12 cellular contexts compared by ENCODE assay signal in the genomic region with DNA sequence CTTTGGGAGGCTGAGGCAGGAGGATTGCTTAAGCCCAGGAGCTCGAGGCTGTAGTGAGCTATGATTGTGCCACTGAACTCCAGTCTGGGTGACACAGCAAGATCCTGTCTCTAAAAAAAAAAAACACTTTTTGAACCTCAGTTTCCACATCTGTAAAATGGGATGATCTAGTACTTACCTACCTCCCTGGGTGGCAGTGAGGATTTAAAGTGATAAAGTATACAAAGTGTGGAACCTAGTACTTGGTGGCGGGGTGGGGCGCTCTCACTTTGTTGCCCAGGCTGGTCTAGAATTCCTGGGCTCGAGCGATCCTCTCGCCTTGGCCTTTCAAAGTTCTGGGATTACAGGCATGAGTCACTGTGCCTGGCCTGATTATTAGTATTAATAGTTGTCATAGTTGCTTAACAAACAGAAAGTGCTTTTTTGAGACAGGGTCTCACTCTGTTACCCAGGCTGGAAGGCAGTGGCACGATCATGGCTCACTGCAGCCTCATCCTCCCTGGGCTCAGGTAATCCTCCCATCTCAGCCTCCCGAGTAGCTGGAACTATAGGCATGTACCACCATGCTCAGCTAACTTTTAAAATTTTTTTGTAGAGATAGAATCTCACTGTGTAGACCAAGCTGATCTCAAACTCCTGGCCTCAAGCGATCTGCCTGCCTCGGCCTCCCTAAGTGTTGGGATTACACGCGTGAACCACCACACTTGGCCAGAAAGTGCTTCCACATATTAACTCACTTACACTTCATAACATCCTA. TPM values are rescaled to one million over a fixed set of nuclear protein-coding genes. Genes with fewer than 3 reads are reported as not detected.
DNase-seq lines count a peak whose midpoint lies in the region; TF ChIP-seq lines count a peak whose summit lies in the region.
"Had no signal": no experiment of that assay in that cellular context is flagged by ENCODE, and none has a peak within 500 bp of the region (broad histone marks: within the 10 kb centered on the region; RNA-seq: fewer than 3 reads in every experiment).

No MANE protein-coding gene starts in this region.

- H3K27ac ChIP-seq in ascending aorta, result peak overlapping the region; percentile 37 to 50
- peak overlapping the region; percentile 58 for H3K27ac ChIP-seq in muscle layer of duodenum (ENCODE audit: low read length)
- H3K27ac ChIP-seq in testis, result peak overlapping the region; percentile 61 to 90

- H3K27ac Mint-ChIP-seq in activated CD4-positive, alpha-beta T cell treated with anti-CD3 and anti-CD28 coated beads, Interleukin-2, amount 10 ng/mL, durations not matched to agents 24 days and 14 days, result no peak overlapping the region
- H3K27ac Mint-ChIP-seq: activated naive CD8-positive, alpha-beta T cell; effector memory CD8-positive, alpha-beta T cell had no signal

- no peak overlapping the region for H3K4me3 ChIP-seq in ascending aorta
- no peak overlapping the region for H3K4me3 ChIP-seq in muscle layer of duodenum (ENCODE audit: low read depth in 1 of 2, low read length in 2 of 2)
- no peak overlapping the region for H3K4me3 ChIP-seq in testis

- intact Hi-C loops in ascending aorta (cut with DNase I), result no loop called here
- intact Hi-C loops in testis (cut with DNase I; ENCODE audit: low total_unique reads), result no loop called here
- intact Hi-C loops in activated CD4-positive, alpha-beta T cell treated with anti-CD3 and anti-CD28 coated beads, Interleukin-2, amount 10 ng/mL, durations not matched to agents 24 days and 14 days (cut with micrococcal nuclease), result no loop called here

- H3K36me3 Mint-ChIP-seq in activated CD4-positive, alpha-beta T cell treated with anti-CD3 and anti-CD28 coated beads, Interleukin-2, amount 10 ng/mL, durations not matched to agents 24 days and 14 days (ENCODE audit: low read depth), result no peaks in the 10 kb centered on the region
- H3K36me3 Mint-ChIP-seq: activated naive CD8-positive, alpha-beta T cell had no signal

- H3K27me3 Mint-ChIP-seq in activated CD4-positive, alpha-beta T cell treated with anti-CD3 and anti-CD28 coated beads, Interleukin-2, amount 10 ng/mL, durations not matched to agents 24 days and 14 days, result peaks cover 21% of the 10 kb centered on the region

- H3K27me3 ChIP-seq in ascending aorta (no peaks in the 10 kb centered on the region), muscle layer of duodenum (ENCODE audit: low read depth, low read length) (no peaks in the 10 kb centered on the region), testis (no peaks in the 10 kb centered on the region)

- no peak for TF ChIP-seq POLR2A in testis (IDR thresholded peaks at IDR 0.05)

- H3K36me3 ChIP-seq in ascending aorta (no peaks in the 10 kb centered on the region), muscle layer of duodenum (ENCODE audit: control insufficient read depth in 1 of 2, insufficient read depth in 2 of 2, low read length in 2 of 2) (no peaks in the 10 kb centered on the region), testis (ENCODE audit: low read depth, missing control alignments) (no peaks in the 10 kb centered on the region)

- TF ChIP-seq CTCF in ascending aorta (IDR thresholded peaks at IDR 0.05) (no peak), testis (IDR thresholded peaks at IDR 0.05) (no peak)

- H3K4me1 ChIP-seq in ascending aorta (peaks cover under 1 to 10% of the 10 kb centered on the region in 2 donors), muscle layer of duodenum (ENCODE audit: control insufficient read depth in 1 of 2, insufficient read depth in 2 of 2, low read length in 2 of 2) (peaks cover 5 to 19% of the 10 kb centered on the region in 2 donors), testis (peaks cover 45% of the 10 kb centered on the region)

- DNase-seq in ascending aorta (ENCODE audit: low spot score in 2 of 2), result no peak
- peak; percentile 36 for DNase-seq in fibroblast of gingiva (ENCODE audit: low read depth)
- no peak for DNase-seq in testis
- DNase-seq in hepatic stellate cell (ENCODE audit: low spot score), result no peak
- DNase-seq in activated gamma-delta T cell (lab: John Stamatoyannopoulos, UW), result no peak
- DNase-seq in activated CD4-positive, alpha-beta T cell treated with anti-CD3 and anti-CD28 coated beads, Interleukin-2, amount 10 ng/mL, durations not matched to agents 24 days and 14 days, result no peak
- no peak for DNase-seq in NCI-H82 (lab: John Stamatoyannopoulos, UW)
- DNase-seq: DMS153; effector memory CD8-positive, alpha-beta T cell had no signal

- H3K4me3 Mint-ChIP-seq in activated CD4-positive, alpha-beta T cell treated with anti-CD3 and anti-CD28 coated beads, Interleukin-2, amount 10 ng/mL, durations not matched to agents 24 days and 14 days, result no peak overlapping the region
- H3K4me3 Mint-ChIP-seq: activated naive CD8-positive, alpha-beta T cell; effector memory CD8-positive, alpha-beta T cell; neural crest cell had no signal

- no peaks in the 10 kb centered on the region for H3K9me3 ChIP-seq in ascending aorta
- H3K9me3 ChIP-seq in muscle layer of duodenum (ENCODE audit: control insufficient read depth in 1 of 2, low read length in 2 of 2), result no peaks in the 10 kb centered on the region
- H3K9me3 ChIP-seq in testis, result no peaks in the 10 kb centered on the region

- 81 to 85% methylated on average over 12 of the region's 12 CpGs for WGBS in testis, 2 donors

- no peaks in the 10 kb centered on the region for H3K9me3 Mint-ChIP-seq in activated CD4-positive, alpha-beta T cell treated with anti-CD3 and anti-CD28 coated beads, Interleukin-2, amount 10 ng/mL, durations not matched to agents 24 days and 14 days
- H3K9me3 Mint-ChIP-seq: effector memory CD8-positive, alpha-beta T cell; neural crest cell had no signal

- H3K4me1 Mint-ChIP-seq in activated CD4-positive, alpha-beta T cell treated with anti-CD3 and anti-CD28 coated beads, Interleukin-2, amount 10 ng/mL, durations not matched to agents 24 days and 14 days, result peaks cover 2% of the 10 kb centered on the region
- H3K4me1 Mint-ChIP-seq: neural crest cell had no signal

RNA-seq across cellular contexts. Expression of a gene that starts 7.0 kb away (rescaled TPM):
- total RNA-seq in ascending aorta, result 909 TPM
- 10 to 100 TPM; 53.3 to 80.0 TPM for total RNA-seq in testis
- polyA plus RNA-seq in testis (ENCODE audit: insufficient read depth, low read depth, low replicate concordance), result 105 TPM
- total RNA-seq in activated CD4-positive, alpha-beta T cell treated with anti-CD3 and anti-CD28 coated beads, Interleukin-2, amount 10 ng/mL, durations not matched to agents 24 days and 14 days, result 3.2 and 4.0 TPM in 2 replicates

RNA-seq across cellular contexts. Expression of a gene that starts 15.5 kb away (rescaled TPM):
- 45.7 TPM for total RNA-seq in ascending aorta
- total RNA-seq in testis, result 10 to 100 TPM; 39.4 to 48.7 TPM
- polyA plus RNA-seq in testis (ENCODE audit: insufficient read depth, low read depth, low replicate concordance), result 39.3 TPM
- total RNA-seq in activated CD4-positive, alpha-beta T cell treated with anti-CD3 and anti-CD28 coated beads, Interleukin-2, amount 10 ng/mL, durations not matched to agents 24 days and 14 days, result 26.1 and 27.8 TPM in 2 replicates

RNA-seq across cellular contexts. Expression of a gene that starts 27.8 kb away (rescaled TPM):
- total RNA-seq in ascending aorta (82.0 TPM), testis (100 to 1,000 TPM; 112 to 223 TPM)
- 103 TPM for polyA plus RNA-seq in testis (ENCODE audit: insufficient read depth, low read depth, low replicate concordance)
- 48.7 and 50.8 TPM in 2 replicates for total RNA-seq in activated CD4-positive, alpha-beta T cell treated with anti-CD3 and anti-CD28 coated beads, Interleukin-2, amount 10 ng/mL, durations not matched to agents 24 days and 14 days

RNA-seq across cellular contexts. Expression of a gene that starts 27.9 kb away (rescaled TPM):
- total RNA-seq in ascending aorta (4.0 TPM), testis (1 to 10 TPM; 7.0 to 9.1 TPM)
- 1.9 TPM for polyA plus RNA-seq in testis (ENCODE audit: insufficient read depth, low read depth, low replicate concordance)
- total RNA-seq in activated CD4-positive, alpha-beta T cell treated with anti-CD3 and anti-CD28 coated beads, Interleukin-2, amount 10 ng/mL, durations not matched to agents 24 days and 14 days, result 2.0 and 2.4 TPM in 2 replicates

RNA-seq across cellular contexts. Expression of a gene that starts 31.5 kb away (rescaled TPM):
- total RNA-seq in ascending aorta (32.8 TPM), testis (10 to 100 TPM; 14.9 to 26.0 TPM)
- 59.4 TPM for polyA plus RNA-seq in testis (ENCODE audit: insufficient read depth, low read depth, low replicate concordance)
- total RNA-seq in activated CD4-positive, alpha-beta T cell treated with anti-CD3 and anti-CD28 coated beads, Interleukin-2, amount 10 ng/mL, durations not matched to agents 24 days and 14 days, result 0.47 and 1.8 TPM in 2 replicates

Comparison
In these comparisons a context has a peak if more than half of its experiments do, and no peak if none do; other contexts are left out.
1. RNA of a gene that starts 7.0 kb away (total RNA-seq): 909 TPM in ascending aorta (single experiment); 53.3 to 80.0 TPM in testis and 3.2 to 4.0 TPM in activated CD4-positive, alpha-beta T cell treated with anti-CD3 and anti-CD28 coated beads, Interleukin-2, amount 10 ng/mL, durations not matched to agents 24 days and 14 days; every median in the first group is over 10 times any median in the second.
2. Peak in every context shown above with its lines, with median percentiles within 50 percentile points of each other: H3K27ac ChIP-seq.